Comparison of ENCODE assay signal across 13 cellular contexts in the genomic region with DNA sequence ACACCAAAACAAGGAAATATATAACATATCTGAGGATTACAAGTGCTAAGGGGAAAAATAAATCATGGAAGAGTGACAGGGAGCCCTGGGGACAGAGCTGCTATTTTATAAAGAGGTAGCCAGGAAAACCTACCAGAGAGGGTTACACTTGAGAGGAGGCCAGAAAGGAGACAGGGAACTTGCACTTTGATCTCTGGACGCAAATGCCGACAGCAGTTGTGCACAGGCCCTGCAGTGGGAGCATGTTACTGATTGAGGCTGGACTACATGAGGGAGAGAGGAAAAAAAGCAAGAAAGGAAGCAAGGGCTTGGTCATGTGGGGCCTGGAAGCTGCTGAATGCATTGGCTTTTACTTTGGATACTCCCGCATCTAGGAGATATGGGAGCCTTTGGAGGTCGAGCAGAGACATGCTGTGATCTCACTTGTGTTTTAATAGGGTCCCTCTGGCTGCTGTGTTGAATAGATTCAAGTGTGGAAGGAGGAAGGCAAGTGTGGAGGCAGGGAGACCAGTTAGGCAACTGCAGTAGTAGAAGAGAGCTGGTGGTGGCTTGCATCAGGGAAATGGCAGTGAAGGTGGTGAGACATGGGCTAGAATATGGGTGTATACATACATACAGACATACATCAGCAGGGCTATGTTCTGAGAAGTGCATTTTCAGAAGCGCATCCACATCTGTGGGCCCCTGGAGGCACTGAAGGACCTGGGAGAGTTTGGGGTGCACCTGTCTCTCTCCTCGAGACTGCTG. TPM values are rescaled to one million over a fixed set of nuclear protein-coding genes. Genes with fewer than 3 reads are reported as not detected.
DNase-seq lines count a peak whose midpoint lies in the region; ATAC-seq, FAIRE-seq and TF ChIP-seq lines count a peak whose summit lies in the region.
"Had no signal": no experiment of that assay in that cellular context is flagged by ENCODE, and none has a peak within 500 bp of the region (broad histone marks: within the 10 kb centered on the region; RNA-seq: fewer than 3 reads in every experiment).

No MANE protein-coding gene starts in this region.

- H3K4me1 ChIP-seq in right lobe of liver (peaks cover 0 to 13% (median 3%) of the 10 kb centered on the region in 4 donors), smooth muscle cell (ENCODE audit: low read depth) (peaks cover 6% of the 10 kb centered on the region)

- no peaks in the 10 kb centered on the region for H3K36me3 ChIP-seq in right lobe of liver
- H3K36me3 ChIP-seq in smooth muscle cell (ENCODE audit: low read depth): no peaks in the 10 kb centered on the region
- H3K36me3 ChIP-seq: neutrophil had no signal

- no peak overlapping the region for H3K4me3 Mint-ChIP-seq in T-helper 17 cell
- no peak overlapping the region for H3K4me3 Mint-ChIP-seq in stimulated activated naive CD8-positive, alpha-beta T cell treated with anti-CD3 and anti-CD28 coated beads, Interleukin-15, amount 100 ng/mL, for 72 hours
- H3K4me3 Mint-ChIP-seq: stimulated activated naive B cell treated with anti-CD40 and anti-IgM and Interleukin-4, amounts not matched to agents 10 μg/mL and 1 μg/mL and 100 μg/mL, for 72 hours had no signal

- H3F3A ChIP-seq in smooth muscle cell (ENCODE audit: low read depth): peaks cover 17% of the 10 kb centered on the region

- FAIRE-seq in GM19239 (lab: Jason Lieb, UNC): peak; percentile 79
- FAIRE-seq: H54 had no signal

- no peak overlapping the region for H3K4me2 ChIP-seq in smooth muscle cell

- H3K4me1 Mint-ChIP-seq in T-helper 17 cell: peaks cover 5% of the 10 kb centered on the region
- peaks cover 20% of the 10 kb centered on the region for H3K4me1 Mint-ChIP-seq in stimulated activated naive CD8-positive, alpha-beta T cell treated with anti-CD3 and anti-CD28 coated beads, Interleukin-15, amount 100 ng/mL, for 72 hours

- no peak overlapping the region for H2AFZ ChIP-seq in smooth muscle cell (ENCODE audit: low read depth)

- no peaks in the 10 kb centered on the region for H3K79me2 ChIP-seq in smooth muscle cell (ENCODE audit: low read depth)

- H3K27me3 Mint-ChIP-seq in T-helper 17 cell: no peaks in the 10 kb centered on the region
- no peaks in the 10 kb centered on the region for H3K27me3 Mint-ChIP-seq in stimulated activated naive CD8-positive, alpha-beta T cell treated with anti-CD3 and anti-CD28 coated beads, Interleukin-15, amount 100 ng/mL, for 72 hours
- H3K27me3 Mint-ChIP-seq: stimulated activated naive B cell treated with anti-CD40 and anti-IgM and Interleukin-4, amounts not matched to agents 10 μg/mL and 1 μg/mL and 100 μg/mL, for 72 hours had no signal

- no peaks in the 10 kb centered on the region for H4K20me1 ChIP-seq in smooth muscle cell (ENCODE audit: low read depth)

- intact Hi-C loops in right lobe of liver (cut with DNase I): no loop called here

- H3K27ac Mint-ChIP-seq in T-helper 17 cell: peak overlapping the region; percentile 49
- H3K27ac Mint-ChIP-seq in stimulated activated naive CD8-positive, alpha-beta T cell treated with anti-CD3 and anti-CD28 coated beads, Interleukin-15, amount 100 ng/mL, for 72 hours: peak overlapping the region in 1 of 2 donors; percentile 50
- peak overlapping the region in 1 of 2 donors; percentile 9 for H3K27ac Mint-ChIP-seq in activated naive CD4-positive, alpha-beta T cell treated with anti-CD3 and anti-CD28 coated beads, Interleukin-2, amount 50 U/mL, for 72 hours
- H3K27ac Mint-ChIP-seq: stimulated activated naive B cell treated with anti-CD40 and anti-IgM and Interleukin-4, amounts not matched to agents 10 μg/mL and 1 μg/mL and 100 μg/mL, for 72 hours had no signal

- ATAC-seq in T-helper 17 cell (no peak), right lobe of liver (peak; percentile 65 to 77 (median 66))
- no peak for ATAC-seq in stimulated activated naive CD8-positive, alpha-beta T cell treated with anti-CD3 and anti-CD28 coated beads, Interleukin-15, amount 100 ng/mL, for 72 hours
- no peak for ATAC-seq in activated naive CD4-positive, alpha-beta T cell treated with anti-CD3 and anti-CD28 coated beads, Interleukin-2, amount 50 U/mL, for 72 hours
- ATAC-seq: stimulated activated naive B cell treated with anti-CD40 and anti-IgM and Interleukin-4, amounts not matched to agents 10 μg/mL and 1 μg/mL and 100 μg/mL, for 72 hours had no signal

- H3K27me3 ChIP-seq in right lobe of liver (no peaks in the 10 kb centered on the region), smooth muscle cell (ENCODE audit: low read depth) (no peaks in the 10 kb centered on the region)
- H3K27me3 ChIP-seq: neutrophil had no signal

- H3K27ac ChIP-seq in right lobe of liver (peak overlapping the region in 1 of 3 donors; percentile 48), smooth muscle cell (ENCODE audit: low read depth) (peak overlapping the region; percentile 73)
- H3K27ac ChIP-seq: neutrophil had no signal

- no peaks in the 10 kb centered on the region for H3K9me3 Mint-ChIP-seq in stimulated activated naive CD8-positive, alpha-beta T cell treated with anti-CD3 and anti-CD28 coated beads, Interleukin-15, amount 100 ng/mL, for 72 hours
- no peaks in the 10 kb centered on the region for H3K9me3 Mint-ChIP-seq in activated naive CD4-positive, alpha-beta T cell treated with anti-CD3 and anti-CD28 coated beads, Interleukin-2, amount 50 U/mL, for 72 hours
- H3K9me3 Mint-ChIP-seq: stimulated activated naive B cell treated with anti-CD40 and anti-IgM and Interleukin-4, amounts not matched to agents 10 μg/mL and 1 μg/mL and 100 μg/mL, for 72 hours had no signal

- TF ChIP-seq CTCF in right lobe of liver (IDR thresholded peaks at IDR 0.05) (no peak), smooth muscle cell (IDR thresholded peaks at IDR 0.05; ENCODE audit: borderline replicate concordance, insufficient read depth, poor library complexity, severe bottlenecking) (no peak)

- no peak for TF ChIP-seq POLR2A in right lobe of liver (IDR thresholded peaks at IDR 0.05)

- no peak overlapping the region for H3K9ac ChIP-seq in smooth muscle cell (ENCODE audit: low read depth)

- 30% methylated on average over 4 of the region's 6 CpGs for WGBS in right lobe of liver (ENCODE audit: insufficient coverage, low coverage, low lambda C conversion rate, missing lambda C conversion rate)
- 68% methylated on average over 6 of the region's 6 CpGs for WGBS in smooth muscle cell (ENCODE audit: low lambda C conversion rate)

- H3K4me3 ChIP-seq in right lobe of liver (no peak overlapping the region), smooth muscle cell (no peak overlapping the region)

- no peaks in the 10 kb centered on the region for H3K9me3 ChIP-seq in T-helper 17 cell (ENCODE audit: control insufficient read depth, low read length, poor library complexity, severe bottlenecking)
- H3K9me3 ChIP-seq in right lobe of liver: no peaks in the 10 kb centered on the region
- no peaks in the 10 kb centered on the region for H3K9me3 ChIP-seq in smooth muscle cell (replicated peaks; ENCODE audit: low read depth)
- H3K9me3 ChIP-seq: neutrophil had no signal

- peaks cover 2% of the 10 kb centered on the region for H3K36me3 Mint-ChIP-seq in T-helper 17 cell (ENCODE audit: low read depth)
- no peaks in the 10 kb centered on the region for H3K36me3 Mint-ChIP-seq in activated naive CD4-positive, alpha-beta T cell treated with anti-CD3 and anti-CD28 coated beads, Interleukin-2, amount 50 U/mL, for 72 hours
- H3K36me3 Mint-ChIP-seq: stimulated activated naive B cell treated with anti-CD40 and anti-IgM and Interleukin-4, amounts not matched to agents 10 μg/mL and 1 μg/mL and 100 μg/mL, for 72 hours had no signal

- DNase-seq in GM19239 (ENCODE audit: insufficient read length, low spot score) (no peak), T-helper 17 cell (no peak), right lobe of liver (peak in 1 of 3 donors; percentile 67), smooth muscle cell (lab: John Stamatoyannopoulos, UW; ENCODE audit: unreplicated experiment) (no peak), RPMI8226 (no peak)
- DNase-seq in stimulated activated naive CD8-positive, alpha-beta T cell treated with anti-CD3 and anti-CD28 coated beads, Interleukin-15, amount 100 ng/mL, for 72 hours: no peak
- DNase-seq in activated naive CD4-positive, alpha-beta T cell treated with anti-CD3 and anti-CD28 coated beads, Interleukin-2, amount 50 U/mL, for 72 hours (ENCODE audit: low spot score in 2 of 2): no peak
- DNase-seq: activated T-cell treated with anti-CD3 and anti-CD28 coated beads, Interleukin-2, amount 50 U/mL, for 48 hours; NCI-H2171; SHP77 treated with DMSO at 0.1 percent for 48 hours; stimulated activated naive B cell treated with anti-CD40 and anti-IgM and Interleukin-4, amounts not matched to agents 10 μg/mL and 1 μg/mL and 100 μg/mL, for 72 hours had no signal

RNA-seq across cellular contexts. Expression of gene MINDY4, which starts 26.2 kb away (rescaled TPM):
- 1 to 10 TPM; 1.6 to 1.8 TPM for total RNA-seq in T-helper 17 cell
- total RNA-seq in right lobe of liver: 1 to 10 TPM; 1.2 to 3.2 (median 2.3) TPM
- total RNA-seq in smooth muscle cell: 5.3 and 7.3 TPM in 2 replicates
- 4.9 and 6.0 TPM in 2 replicates for polyA plus RNA-seq in smooth muscle cell
- total RNA-seq in activated naive CD4-positive, alpha-beta T cell treated with anti-CD3 and anti-CD28 coated beads, Interleukin-2, amount 50 U/mL, for 72 hours: 1 to 10 TPM in 1 of 2 donors, under 1 TPM in 1; 0.32 to 1.9 TPM

RNA-seq across cellular contexts. Expression of gene INMT, which starts 45.5 kb away (rescaled TPM):
- total RNA-seq in T-helper 17 cell: 1 to 10 TPM in 1 of 2 donors, under 1 TPM in 1; 0.65 to 1.2 TPM
- 10 to 100 TPM; 14.7 to 58.9 (median 35.5) TPM for total RNA-seq in right lobe of liver
- total RNA-seq in smooth muscle cell: 1.2 and 4.0 TPM in 2 replicates
- polyA plus RNA-seq in smooth muscle cell: 2.3 and 2.4 TPM in 2 replicates
- under 1 TPM in 1 of 2 donors, not detected in 1; 0.33 TPM for total RNA-seq in activated naive CD4-positive, alpha-beta T cell treated with anti-CD3 and anti-CD28 coated beads, Interleukin-2, amount 50 U/mL, for 72 hours

Comparison
In these comparisons a context has a peak if more than half of its experiments do, and no peak if none do; other contexts are left out.
1. ATAC-seq: peak in right lobe of liver (4 of 4); none in T-helper 17 cell (single experiment), stimulated activated naive CD8-positive, alpha-beta T cell treated with anti-CD3 and anti-CD28 coated beads, Interleukin-15, amount 100 ng/mL, for 72 hours (single experiment) and activated naive CD4-positive, alpha-beta T cell treated with anti-CD3 and anti-CD28 coated beads, Interleukin-2, amount 50 U/mL, for 72 hours (0 of 2).